Comparison of ENCODE assay signal across 8 cellular contexts in genomic region chr2:71331331-71331580, GRCh38. TPM values are rescaled to one million over a fixed set of nuclear protein-coding genes. Genes with fewer than 3 reads are reported as not detected.
DNase-seq lines count a peak whose midpoint lies in the region; ATAC-seq and TF ChIP-seq lines count a peak whose summit lies in the region.
"Not testable (repeated sequence)": the region's sequence is repeated elsewhere in the genome, so short reads cannot be mapped to it uniquely, and the experiment has no call there.

No MANE protein-coding gene starts in this region.

- peaks cover 25% of the 10 kb centered on the region for H4K20me1 ChIP-seq in GM23338 (replicated peaks; ENCODE audit: insufficient read depth)
- peaks cover 19% of the 10 kb centered on the region; the same call in 1 of the 2 replicates for H4K20me1 ChIP-seq in PC-9 (ENCODE audit: insufficient read depth)
- not testable (repeated sequence) for H4K20me1 ChIP-seq in mammary epithelial cell (ENCODE audit: insufficient read depth, low read length)

- not testable (repeated sequence) for H3K4me2 ChIP-seq in GM23338
- H3K4me2 ChIP-seq in PC-9: peak overlapping the region; percentile 92
- H3K4me2 ChIP-seq in mammary epithelial cell (ENCODE audit: insufficient read depth, low read depth, low read length): peak overlapping the region; percentile 28

- intact Hi-C loops in PC-9 (cut with micrococcal nuclease; ENCODE audit: unreplicated experiment) (loop anchor here (10.0 kb wide), 1 partner anchor 106 kb away; the partner anchor contains the start of gene PAIP2B), mammary epithelial cell (cut with micrococcal nuclease) (loop anchor here (1.0 to 2.0 kb wide), 5 partner anchors 9 to 200 kb away; partner anchors contain the start of genes MCEE, MPHOSPH10 and PAIP2B), heart left ventricle (cut with DNase I) (loop anchor here in 8 of 10 donors (1.0 to 10.0 kb wide), 9 partner anchors 32 to 109 kb away; partner anchors contain the start of gene PAIP2B (in 6 of the 8)), natural killer cell (cut with micrococcal nuclease) (loop anchor here (5.0 kb wide), 2 partner anchors 39 to 264 kb away; partner anchors contain the start of gene NAGK)

- dilution Hi-C loops in mammary epithelial cell (cut with HindIII; ENCODE audit: low sequenced_read_pairs): not testable (repeated sequence)

- POLR2A ChIA-PET in PC-9 (lab: Charles Lee; ENCODE audit: unreplicated experiment): interaction anchor here (0.6 to 0.8 kb wide), 5 partner anchors 10 to 195 kb away, joined by 3 to 13 read pairs (median 3); partner anchors contain the start of gene PAIP2B

- ATAC-seq in GM23338, heart left ventricle, natural killer cell: not testable (repeated sequence)

- in situ Hi-C loops in mammary epithelial cell (cut with MboI; ENCODE audit: low sequenced_read_pairs in 2 of 2): not testable (repeated sequence)

- H2AFZ ChIP-seq in GM23338: peak overlapping the region; percentile 76; the same call in 1 of the 2 replicates
- peak overlapping the region; percentile 84 for H2AFZ ChIP-seq in PC-9
- peak overlapping the region; percentile 100 for H2AFZ ChIP-seq in mammary epithelial cell (ENCODE audit: low read depth, low read length)

- H3K4me3 ChIP-seq in AG09309 (ENCODE audit: control insufficient read depth, low read depth, low read length): peak overlapping the region; percentile 21
- H3K4me3 ChIP-seq in GM23338: peak overlapping the region; percentile 79
- peak overlapping the region; percentile 66; the same call in 1 of the 2 replicates for H3K4me3 ChIP-seq in PC-9
- H3K4me3 ChIP-seq in mammary epithelial cell (replicated peaks in 1 of 3; ENCODE audit: insufficient read depth in 1 of 3, low read depth in 2 of 3, low read length in 3 of 3): peak overlapping the region; percentile 22 to 47 (median 32)
- peak overlapping the region in 11 of 12 donors; percentile 70 to 99 (median 93) for H3K4me3 ChIP-seq in heart left ventricle

- H3K9me2 ChIP-seq in GM23338 (ENCODE audit: insufficient read depth); PC-9 (ENCODE audit: insufficient read depth): not testable (repeated sequence)

- H3K9ac ChIP-seq in mammary epithelial cell (ENCODE audit: insufficient read depth, low read length): peak overlapping the region; percentile 11

- CTCF ChIA-PET in PC-9 (lab: Charles Lee): interaction anchor here (0.6 to 1.2 kb wide), 12 partner anchors 20 to 1909 kb away, joined by 3 to 21 read pairs (median 9); partner anchors contain the start of genes NAGK and PAIP2B
- CTCF ChIA-PET in mammary epithelial cell (lab: Charles Lee; ENCODE audit: low non-redundant PET): interaction anchor here (0.6 to 1.1 kb wide), 9 partner anchors 28 to 734 kb away, joined by 3 to 38 read pairs (median 8); partner anchors contain the start of gene PAIP2B

- H3K4me1 Mint-ChIP-seq in GM23338: peaks cover 21% of the 10 kb centered on the region
- peaks cover 38 to 41% of the 10 kb centered on the region in 2 donors for H3K4me1 Mint-ChIP-seq in natural killer cell

- H3K9me3 ChIP-seq in PC-9 (ENCODE audit: insufficient read depth, low read depth); mammary epithelial cell (replicated peaks; ENCODE audit: insufficient read depth, low read length); heart left ventricle: not testable (repeated sequence)

- not testable (repeated sequence) for H3K27me3 Mint-ChIP-seq in GM23338 (ENCODE audit: insufficient read depth, low read depth, poor library complexity); natural killer cell (ENCODE audit: low read depth in 2 of 2)

- not testable (repeated sequence) for BruUV-seq in PC-9 (replicated peaks; lab: Mats Ljungman, UMichigan); mammary epithelial cell (replicated peaks; lab: Mats Ljungman, UMichigan)

- WGBS in mammary epithelial cell (ENCODE audit: low coverage, missing lambda C conversion rate): 2% methylated on average over 9 of the region's 9 CpGs
- 8 to 15% (median 12%) methylated on average over 9 of the region's 9 CpGs for WGBS in heart left ventricle, 4 donors

- H3K27ac ChIP-seq in GM23338 (ENCODE audit: low read depth); PC-9; mammary epithelial cell (ENCODE audit: insufficient read depth, low read depth, low read length): not testable (repeated sequence)
- peak overlapping the region in 11 of 12 donors; percentile 17 to 96 (median 92) for H3K27ac ChIP-seq in heart left ventricle

- H3K27me3 ChIP-seq in GM23338 (ENCODE audit: insufficient read depth); PC-9 (ENCODE audit: insufficient read depth, low read depth); mammary epithelial cell (ENCODE audit: insufficient read depth, low read length); heart left ventricle: not testable (repeated sequence)

- not testable (repeated sequence) for H3K9me3 Mint-ChIP-seq in GM23338, natural killer cell

- H3F3A ChIP-seq in GM23338 (replicated peaks; ENCODE audit: low read depth); PC-9 (ENCODE audit: insufficient read depth, low read depth): not testable (repeated sequence)

- not testable (repeated sequence) for TF ChIP-seq CTCF in AG09309 (IDR thresholded peaks at IDR 0.05; ENCODE audit: control insufficient read depth, insufficient read depth, low read depth, low read length, missing control alignments); GM23338 (conservative IDR thresholded peaks at IDR 0.05; ENCODE audit: low read depth in 2 of 2); PC-9 (conservative IDR thresholded peaks at IDR 0.05); mammary epithelial cell (conservative IDR thresholded peaks at IDR 0.05 in 1 of 2, IDR thresholded peaks at IDR 0.05 in 1 of 2; ENCODE audit: extremely low read depth in 1 of 2, insufficient read depth in 1 of 2, low read depth in 1 of 2, low read length in 2 of 2); heart left ventricle (IDR thresholded peaks at IDR 0.05); natural killer cell (IDR thresholded peaks at IDR 0.05)

- not testable (repeated sequence) for TF ChIP-seq POLR2A in heart left ventricle (IDR thresholded peaks at IDR 0.05)

- H3K27ac Mint-ChIP-seq in GM23338: peak overlapping the region; percentile 90
- H3K27ac Mint-ChIP-seq in natural killer cell: peak overlapping the region; percentile 96 to 99

- peaks cover 11% of the 10 kb centered on the region; the same call in 2 of the 3 replicates for H3K36me3 Mint-ChIP-seq in GM23338 (ENCODE audit: low read depth)
- H3K36me3 Mint-ChIP-seq in natural killer cell: not testable (repeated sequence)

- DNase-seq in AG09309 (ENCODE audit: low read depth); GM23338 (ENCODE audit: low spot score); PC-9; mammary epithelial cell; natural killer cell: not testable (repeated sequence)
- DNase-seq in activated T-cell treated with anti-CD3 and anti-CD28 coated beads for 1 hour (ENCODE audit: low read depth) (peak; percentile 6), heart left ventricle (peak in 1 of 5 donors; percentile 31)
- peak in 2 of 3 donors; percentile 3 to 5 for DNase-seq in stimulated activated CD4-positive, alpha-beta T cell treated with anti-CD3 and anti-CD28 coated beads, TNF-alpha, amount 100 ng/mL, for 48 hours (ENCODE audit: low read depth in 3 of 3)

- not testable (repeated sequence) for H3K36me3 ChIP-seq in GM23338 (ENCODE audit: insufficient read depth); mammary epithelial cell (ENCODE audit: insufficient read depth, low read length); heart left ventricle
- H3K36me3 ChIP-seq in PC-9 (ENCODE audit: low read depth): peaks cover 17% of the 10 kb centered on the region; the same call in 1 of the 2 replicates

- peak overlapping the region; percentile 99 for H3K4me3 Mint-ChIP-seq in GM23338
- peak overlapping the region; percentile 99 for H3K4me3 Mint-ChIP-seq in natural killer cell

- H3K79me2 ChIP-seq in GM23338 (replicated peaks; ENCODE audit: insufficient read depth) (peaks cover 63% of the 10 kb centered on the region), PC-9 (ENCODE audit: low read depth) (peaks cover 47% of the 10 kb centered on the region), mammary epithelial cell (ENCODE audit: insufficient read depth, low read length) (peaks cover 58% of the 10 kb centered on the region)

- peaks cover 30% of the 10 kb centered on the region for H3K4me1 ChIP-seq in GM23338 (ENCODE audit: insufficient read depth)
- H3K4me1 ChIP-seq in PC-9 (replicated peaks; ENCODE audit: insufficient read depth): peaks cover 32% of the 10 kb centered on the region
- not testable (repeated sequence) for H3K4me1 ChIP-seq in mammary epithelial cell (ENCODE audit: insufficient read depth, low read length)
- H3K4me1 ChIP-seq in heart left ventricle: peaks cover 0 to 42% (median 31%) of the 10 kb centered on the region in 12 donors

RNA-seq across cellular contexts. Expression of gene ZNF638, which starts 0.3 kb away (rescaled TPM):
- total RNA-seq in GM23338 (2014; rRNA removed; shearing (Covaris generic)): 190 and 202 TPM in 2 replicates
- 166 and 185 TPM in 2 replicates for polyA plus RNA-seq in GM23338 (2016; fragmentation: Nextera tagmentation; extraction: Ambion mirVana)
- 109 and 122 TPM in 2 replicates for total RNA-seq in PC-9 (2021)
- total RNA-seq in mammary epithelial cell: 100 to 1,000 TPM in 1 of 2 donors, 10 to 100 TPM in 1; 80.0 to 118 TPM
- 43.2 TPM for polyA plus RNA-seq in mammary epithelial cell
- 51.3 TPM for polyA minus RNA-seq in mammary epithelial cell
- 100 to 1,000 TPM in 1 of 9 donors, 10 to 100 TPM in 8; 61.1 to 100 (median 84.1) TPM for total RNA-seq in heart left ventricle
- polyA plus RNA-seq in heart left ventricle: 100 to 1,000 TPM in 1 of 2 donors, 10 to 100 TPM in 1; 48.6 to 118 TPM
- total RNA-seq in natural killer cell: 100 to 1,000 TPM; 104 to 126 (median 113) TPM

Comparison
In these comparisons a context has a peak if more than half of its experiments do, and no peak if none do; other contexts are left out.
1. H3K4me3 ChIP-seq: peak in every context shown above with its lines; median percentile 93 in heart left ventricle; 79 in GM23338; 66 in PC-9; 32 in mammary epithelial cell; 21 in AG09309.